ENCODE assay signal across 8 cellular contexts in genomic region chr18:76875390-76876330, GRCh38. TPM values are rescaled to one million over a fixed set of nuclear protein-coding genes. Genes with fewer than 3 reads are reported as not detected.
DNase-seq lines count a peak whose midpoint lies in the region; ATAC-seq lines count a peak whose summit lies in the region.

No MANE protein-coding gene starts in this region.

- peak overlapping the region in 1 of 2 donors; percentile 46 for H3K27ac Mint-ChIP-seq in activated naive CD4-positive, alpha-beta T cell treated with anti-CD3 and anti-CD28 coated beads, Interleukin-2, amount 50 U/mL, for 72 hours

- peak; percentile 85 for ATAC-seq in HG02885 (IDR thresholded peaks at IDR 0.05; ENCODE audit: poor library complexity, unreplicated experiment)
- ATAC-seq in activated naive CD4-positive, alpha-beta T cell treated with anti-CD3 and anti-CD28 coated beads, Interleukin-2, amount 50 U/mL, for 72 hours, result peak; percentile 54 to 55

- H3K9me3 Mint-ChIP-seq in activated naive CD4-positive, alpha-beta T cell treated with anti-CD3 and anti-CD28 coated beads, Interleukin-2, amount 50 U/mL, for 72 hours, result no peaks in the 10 kb centered on the region

- peak; percentile 25 for DNase-seq in activated CD8-positive, alpha-beta memory T cell treated with anti-CD3 and anti-CD28 coated beads, Interleukin-2, amount 50 U/mL, for 4 hours
- DNase-seq in activated CD8-positive, alpha-beta memory T cell treated with anti-CD3 and anti-CD28 coated beads, Interleukin-2, amount 50 U/mL, for 48 hours, result no peak
- DNase-seq in NCI-H526 (lab: John Stamatoyannopoulos, UW) (peak; percentile 15 to 77), iPS DF 4.7 (ENCODE audit: extremely low read depth, low spot score) (peak; percentile 56), GM19238 (ENCODE audit: insufficient read length, low spot score) (no peak)
- peak in 1 of 2 donors; percentile 59 for DNase-seq in activated naive CD4-positive, alpha-beta T cell treated with anti-CD3 and anti-CD28 coated beads, Interleukin-2, amount 50 U/mL, for 72 hours (ENCODE audit: low spot score in 2 of 2)
- DNase-seq in stimulated activated CD4-positive, alpha-beta T cell treated with anti-CD3 and anti-CD28 coated beads, Interleukin-2, amount 100 ng/mL, for 24 hours, result peak; percentile 37 to 51

- no peaks in the 10 kb centered on the region for H3K36me3 Mint-ChIP-seq in activated naive CD4-positive, alpha-beta T cell treated with anti-CD3 and anti-CD28 coated beads, Interleukin-2, amount 50 U/mL, for 72 hours

RNA-seq across cellular contexts. Expression of gene ZNF236, which starts 53.3 kb away (rescaled TPM):
- 10 to 100 TPM; 17.7 to 24.5 TPM for total RNA-seq in activated naive CD4-positive, alpha-beta T cell treated with anti-CD3 and anti-CD28 coated beads, Interleukin-2, amount 50 U/mL, for 72 hours

Comparison
In these comparisons a context has a peak if more than half of its experiments do, and no peak if none do; other contexts are left out.
1. DNase-seq: peak in activated CD8-positive, alpha-beta memory T cell treated with anti-CD3 and anti-CD28 coated beads, Interleukin-2, amount 50 U/mL, for 4 hours (single experiment), NCI-H526 (2 of 2), iPS DF 4.7 (single experiment) and stimulated activated CD4-positive, alpha-beta T cell treated with anti-CD3 and anti-CD28 coated beads, Interleukin-2, amount 100 ng/mL, for 24 hours (2 of 2); none in activated CD8-positive, alpha-beta memory T cell treated with anti-CD3 and anti-CD28 coated beads, Interleukin-2, amount 50 U/mL, for 48 hours (single experiment) and GM19238 (single experiment).